Comparison of ENCODE assay signal across 36 cellular contexts in the genomic region with DNA sequence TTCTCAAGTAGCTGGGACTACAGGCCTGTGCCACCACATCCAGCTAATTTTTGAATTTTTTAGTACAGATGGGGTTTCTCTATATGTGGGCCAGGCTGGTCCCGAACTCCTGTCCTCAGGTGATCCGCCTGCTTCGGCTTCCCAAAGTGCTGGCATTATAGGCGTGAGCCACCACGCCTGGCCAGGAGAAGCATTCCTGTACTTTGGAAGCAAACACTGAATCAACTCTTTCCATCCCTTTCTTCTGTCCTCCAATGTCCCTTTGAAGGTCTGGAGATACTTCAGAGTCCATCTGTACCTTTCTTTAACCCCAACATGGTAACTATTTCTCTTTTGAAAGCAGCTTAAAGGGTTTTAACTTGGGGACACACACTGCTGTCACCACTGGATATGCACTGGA.
"Had no signal": no experiment of that assay in that cellular context is flagged by ENCODE, and none has a peak within 500 bp of the region (broad histone marks: within the 10 kb centered on the region; RNA-seq: fewer than 3 reads in every experiment).

No MANE protein-coding gene starts in this region.

- H3K27ac ChIP-seq: ascending aorta, cardiac muscle cell, VCaP had no signal

- H3K4me3 Mint-ChIP-seq: activated B cell treated with CpG ODN at 0.5 μM for 24 hours; activated CD4-positive, alpha-beta memory T cell treated with anti-CD3 and anti-CD28 coated beads for 36 hours; activated CD4-positive, alpha-beta T cell treated with anti-CD3 and anti-CD28 coated beads, Interleukin-2, amount 10 ng/mL, durations not matched to agents 24 days and 14 days; activated CD8-positive, alpha-beta T cell treated with anti-CD3 and anti-CD28 coated beads for 36 hours; activated naive CD8-positive, alpha-beta T cell treated with anti-CD3 and anti-CD28 coated beads for 36 hours; activated T-cell treated with anti-CD3 and anti-CD28 coated beads, Interleukin-2, amount 50 U/mL, for 4 hours; activated T-cell treated with anti-CD3 and anti-CD28 coated beads, Interleukin-2, amount 50 U/mL, for 72 hours; activated T-helper 1 cell treated with anti-CD3 and anti-CD28 coated beads, Interleukin-12 subunit alpha, Interleukin-12 subunit beta, Interleukin-2, Interleukin-4 antibody, amounts not matched to agents 30 ng/mL and 10 ng/mL and 1 ng/mL, durations not matched to agents 14 hours and 24 hours and 36 hours; activated T-helper 17 cell treated with anti-CD3 and anti-CD28 coated beads, Interleukin-2, amount 50 U/mL, for 72 hours; brain; central memory CD8-positive, alpha-beta T cell; T-helper 1 cell treated with Interleukin-12 subunit alpha and Interleukin-12 subunit beta and Interleukin-4 antibody, amounts not matched to agents 30 μg/mL and 1 μg/mL, for 36 hours; T-helper 2 cell treated with Interferon-gamma antibody and Interleukin-4, amounts not matched to agents 5 μg/mL and 100 μg/mL, for 36 hours had no signal

- H3K27me3 Mint-ChIP-seq: activated B cell treated with CpG ODN at 0.5 μM for 24 hours; activated CD4-positive, alpha-beta memory T cell treated with anti-CD3 and anti-CD28 coated beads for 36 hours; activated CD4-positive, alpha-beta T cell treated with anti-CD3 and anti-CD28 coated beads, Interleukin-2, amount 10 ng/mL, durations not matched to agents 24 days and 14 days; activated CD8-positive, alpha-beta T cell treated with anti-CD3 and anti-CD28 coated beads for 36 hours; activated naive CD8-positive, alpha-beta T cell treated with anti-CD3 and anti-CD28 coated beads for 36 hours; activated T-helper 17 cell treated with anti-CD3 and anti-CD28 coated beads, Interleukin-2, amount 50 U/mL, for 72 hours; central memory CD8-positive, alpha-beta T cell had no signal

- ATAC-seq: activated CD8-positive, alpha-beta T cell treated with anti-CD3 and anti-CD28 coated beads for 36 hours; activated naive CD4-positive, alpha-beta T cell treated with anti-CD3 and anti-CD28 coated beads, Interleukin-2, amount 50 U/mL, for 72 hours; activated T-cell treated with anti-CD3 and anti-CD28 coated beads, Interleukin-2, amount 50 U/mL, for 4 hours; activated T-cell treated with anti-CD3 and anti-CD28 coated beads, Interleukin-2, amount 50 U/mL, for 72 hours; activated T-helper 17 cell treated with anti-CD3 and anti-CD28 coated beads, Interleukin-2, amount 50 U/mL, for 72 hours had no signal

- FAIRE-seq: bronchial epithelial cell, TTC549 had no signal

- H3K27ac Mint-ChIP-seq: activated B cell treated with CpG ODN at 0.5 μM for 24 hours; activated CD4-positive, alpha-beta memory T cell treated with anti-CD3 and anti-CD28 coated beads for 36 hours; activated CD4-positive, alpha-beta T cell treated with anti-CD3 and anti-CD28 coated beads, Interleukin-2, amount 10 ng/mL, durations not matched to agents 24 days and 14 days; activated CD8-positive, alpha-beta T cell treated with anti-CD3 and anti-CD28 coated beads for 36 hours; activated naive CD4-positive, alpha-beta T cell treated with anti-CD3 and anti-CD28 coated beads, Interleukin-2, amount 50 U/mL, for 72 hours; activated naive CD8-positive, alpha-beta T cell treated with anti-CD3 and anti-CD28 coated beads for 36 hours; activated T-cell treated with anti-CD3 and anti-CD28 coated beads, Interleukin-2, amount 50 U/mL, for 72 hours; activated T-helper 1 cell treated with anti-CD3 and anti-CD28 coated beads, Interleukin-12 subunit alpha, Interleukin-12 subunit beta, Interleukin-2, Interleukin-4 antibody, amounts not matched to agents 30 ng/mL and 10 ng/mL and 1 ng/mL, durations not matched to agents 14 hours and 24 hours and 36 hours; activated T-helper 17 cell treated with anti-CD3 and anti-CD28 coated beads, Interleukin-2, amount 50 U/mL, for 72 hours; brain; T-helper 1 cell treated with Interleukin-12 subunit alpha and Interleukin-12 subunit beta and Interleukin-4 antibody, amounts not matched to agents 30 μg/mL and 1 μg/mL, for 36 hours; T-helper 2 cell treated with Interferon-gamma antibody and Interleukin-4, amounts not matched to agents 5 μg/mL and 100 μg/mL, for 36 hours had no signal

- H3K9me3 Mint-ChIP-seq: activated T-helper 17 cell treated with anti-CD3 and anti-CD28 coated beads, Interleukin-2, amount 50 U/mL, for 72 hours; central memory CD8-positive, alpha-beta T cell had no signal

- H3K36me3 ChIP-seq: ascending aorta, cardiac muscle cell had no signal

- H3K4me1 ChIP-seq: ascending aorta had no signal

- DNase-seq: activated B cell treated with CpG ODN at 0.5 μM for 24 hours; activated CD4-positive, alpha-beta memory T cell treated with anti-CD3 and anti-CD28 coated beads for 36 hours; activated CD4-positive, alpha-beta T cell treated with anti-CD3 and anti-CD28 coated beads for 4 hours; activated CD4-positive, alpha-beta T cell treated with anti-CD3 and anti-CD28 coated beads, Interleukin-2, amount 10 ng/mL, durations not matched to agents 24 days and 14 days; activated CD4-positive, alpha-beta T cell treated with anti-CD3 and anti-CD28 coated beads, Interleukin-2, amount 50 U/mL, for 1 hour; activated CD4-positive, alpha-beta T cell treated with anti-CD3 and anti-CD28 coated beads, Interleukin-2, amount 50 U/mL, for 4 hours; activated CD4-positive, CD25-positive, alpha-beta regulatory T cell treated with anti-CD3 and anti-CD28 coated beads, Interleukin-2, amount 50 U/mL, for 72 hours; activated CD8-positive, alpha-beta memory T cell treated with anti-CD3 and anti-CD28 coated beads, Interleukin-2, amount 50 U/mL, for 4 hours; activated CD8-positive, alpha-beta T cell treated with anti-CD3 and anti-CD28 coated beads for 36 hours; activated effector memory CD4-positive, alpha-beta T cell treated with anti-CD3 and anti-CD28 coated beads, Interleukin-2, amount 50 U/mL, for 16 hours; activated gamma-delta T cell treated with Interleukin-2 at 50 U/mL for 16 hours; activated naive CD4-positive, alpha-beta T cell treated with Interleukin-2 at 50 U/mL for 16 hours; activated naive CD8-positive, alpha-beta T cell treated with anti-CD3 and anti-CD28 coated beads for 36 hours; activated T-cell treated with anti-CD3 and anti-CD28 coated beads for 4 hours; activated T-cell treated with anti-CD3 and anti-CD28 coated beads, Interleukin-2, amount 50 U/mL, for 1 hour; activated T-cell treated with anti-CD3 and anti-CD28 coated beads, Interleukin-2, amount 50 U/mL, for 4 hours; activated T-cell treated with anti-CD3 and anti-CD28 coated beads, Interleukin-2, amount 50 U/mL, for 72 hours; amygdala; anterior cingulate cortex; caudate nucleus; cerebellar nuclear complex; T-helper 1 cell; T-helper 2 cell; T-helper 9 cell had no signal

- H3K27me3 ChIP-seq: ascending aorta, cardiac muscle cell had no signal

- H3K36me3 Mint-ChIP-seq: brain had no signal

- H3K4me1 Mint-ChIP-seq: brain; central memory CD8-positive, alpha-beta T cell had no signal

- H3K4me3 ChIP-seq: ascending aorta, cardiac muscle cell had no signal
